8 cellular contexts compared by ENCODE assay signal in genomic region chrX:68433155-68433980, GRCh38. TPM values are rescaled to one million over a fixed set of nuclear protein-coding genes. Genes with fewer than 3 reads are reported as not detected.
DNase-seq lines count a peak whose midpoint lies in the region; TF ChIP-seq lines count a peak whose summit lies in the region.

A gene with protein sequence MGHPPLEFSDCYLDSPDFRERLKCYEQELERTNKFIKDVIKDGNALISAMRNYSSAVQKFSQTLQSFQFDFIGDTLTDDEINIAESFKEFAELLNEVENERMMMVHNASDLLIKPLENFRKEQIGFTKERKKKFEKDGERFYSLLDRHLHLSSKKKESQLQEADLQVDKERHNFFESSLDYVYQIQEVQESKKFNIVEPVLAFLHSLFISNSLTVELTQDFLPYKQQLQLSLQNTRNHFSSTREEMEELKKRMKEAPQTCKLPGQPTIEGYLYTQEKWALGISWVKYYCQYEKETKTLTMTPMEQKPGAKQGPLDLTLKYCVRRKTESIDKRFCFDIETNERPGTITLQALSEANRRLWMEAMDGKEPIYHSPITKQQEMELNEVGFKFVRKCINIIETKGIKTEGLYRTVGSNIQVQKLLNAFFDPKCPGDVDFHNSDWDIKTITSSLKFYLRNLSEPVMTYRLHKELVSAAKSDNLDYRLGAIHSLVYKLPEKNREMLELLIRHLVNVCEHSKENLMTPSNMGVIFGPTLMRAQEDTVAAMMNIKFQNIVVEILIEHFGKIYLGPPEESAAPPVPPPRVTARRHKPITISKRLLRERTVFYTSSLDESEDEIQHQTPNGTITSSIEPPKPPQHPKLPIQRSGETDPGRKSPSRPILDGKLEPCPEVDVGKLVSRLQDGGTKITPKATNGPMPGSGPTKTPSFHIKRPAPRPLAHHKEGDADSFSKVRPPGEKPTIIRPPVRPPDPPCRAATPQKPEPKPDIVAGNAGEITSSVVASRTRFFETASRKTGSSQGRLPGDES (minus strand): TSS chrX:68433495. CDS start chrX:68433020, 475 bp downstream.

- peak within 1 kb of the TSS; percentile 54 for H2AFZ ChIP-seq in neuron (ENCODE audit: low read depth, low read length)

- H3K9me3 ChIP-seq in cardiac muscle cell (ENCODE audit: low read depth) (no peaks in the 10 kb centered on the region), neuron (ENCODE audit: low read length) (no peaks in the 10 kb centered on the region)

- H3K27ac ChIP-seq in angular gyrus (ENCODE audit: low read depth, low read length) (peak within 1 kb of the TSS; percentile 77), cardiac muscle cell (peak within 1 kb of the TSS; percentile 67)

- H3K36me3 ChIP-seq in cardiac muscle cell, result no peaks in the 10 kb centered on the region
- H3K36me3 ChIP-seq in neuron (ENCODE audit: insufficient read depth, low read length), result no peaks in the 10 kb centered on the region

- peak; percentile 1 for DNase-seq in activated naive CD4-positive, alpha-beta T cell treated with Interleukin-2 at 50 U/mL for 16 hours
- no peak for DNase-seq in activated naive CD4-positive, alpha-beta T cell treated with anti-CD3 and anti-CD28 coated beads, Interleukin-2, amount 50 U/mL, for 16 hours
- DNase-seq in NCI-H524 treated with DMSO at 0.1 percent for 48 hours (lab: John Stamatoyannopoulos, UW) (peak; percentile 32), cardiac muscle cell (ENCODE audit: low read depth in 1 of 2, low spot score in 1 of 2) (peak; percentile 67 to 86), KG1 (lab: John Stamatoyannopoulos, UW) (no peak), GDM1 (lab: John Stamatoyannopoulos, UW) (no peak)

- no peaks in the 10 kb centered on the region for H3K4me1 ChIP-seq in cardiac muscle cell (ENCODE audit: low read depth)
- peaks cover 6% of the 10 kb centered on the region for H3K4me1 ChIP-seq in neuron (ENCODE audit: insufficient read depth, low read length)

- TF ChIP-seq CTCF in cardiac muscle cell (IDR thresholded peaks at IDR 0.05; ENCODE audit: low read depth, low read length), result no peak

- H3K27me3 ChIP-seq in cardiac muscle cell (no peaks in the 10 kb centered on the region), neuron (ENCODE audit: insufficient read depth, low read length) (no peaks in the 10 kb centered on the region)

- H3K4me3 ChIP-seq in cardiac muscle cell (peak within 1 kb of the TSS; percentile 44), neuron (ENCODE audit: low read length) (peak within 1 kb of the TSS; percentile 74)

RNA-seq across cellular contexts. Expression of the gene that starts here (rescaled TPM):
- 4.7 and 7.0 TPM in 2 replicates for total RNA-seq in cardiac muscle cell
- polyA plus RNA-seq in cardiac muscle cell, result 2.4 and 2.8 TPM in 2 replicates

Comparison
In these comparisons a context has a peak if more than half of its experiments do, and no peak if none do; other contexts are left out.
1. DNase-seq: peak in activated naive CD4-positive, alpha-beta T cell treated with Interleukin-2 at 50 U/mL for 16 hours (single experiment), NCI-H524 treated with DMSO at 0.1 percent for 48 hours (single experiment) and cardiac muscle cell (2 of 2); none in activated naive CD4-positive, alpha-beta T cell treated with anti-CD3 and anti-CD28 coated beads, Interleukin-2, amount 50 U/mL, for 16 hours (single experiment), KG1 (single experiment) and GDM1 (single experiment).